ENCODE assay signal across 8 cellular contexts in the genomic region with DNA sequence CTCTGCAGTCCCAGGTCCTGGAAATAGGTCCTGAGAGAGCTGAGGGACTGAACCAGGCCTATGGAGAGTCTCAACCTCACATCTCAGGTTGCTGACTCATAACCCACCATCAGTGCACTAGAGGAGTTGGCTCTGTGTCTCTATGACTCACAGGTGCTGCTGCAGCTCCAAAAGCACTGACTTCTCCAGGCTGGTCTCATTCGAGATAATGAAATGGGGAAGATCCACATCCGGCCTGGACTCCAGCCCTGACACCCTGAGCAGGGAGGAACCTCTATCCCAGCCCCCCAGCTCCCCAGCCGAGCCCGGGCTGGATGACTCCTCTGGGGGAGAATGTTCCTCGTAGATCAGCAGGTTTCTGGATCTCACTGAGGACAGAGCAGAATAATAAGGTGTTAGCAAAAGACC.
DNase-seq lines count a peak whose midpoint lies in the region; ATAC-seq lines count a peak whose summit lies in the region.

No MANE protein-coding gene starts in this region.

- ATAC-seq in GM18907 (IDR thresholded peaks at IDR 0.05; ENCODE audit: unreplicated experiment), result peak; percentile 97
- ATAC-seq in HG03060 (IDR thresholded peaks at IDR 0.05; ENCODE audit: low read depth, unreplicated experiment), result peak; percentile 86

- DNase-seq in AG08396 (ENCODE audit: low spot score) (peak; percentile 91), T1000 (lab: John Stamatoyannopoulos, UW) (peak; percentile 80), inferior parietal cortex (ENCODE audit: extremely low spot score) (peak; percentile 52), D341Med (ENCODE audit: low spot score) (no peak), DMS79 treated with DMSO at 0.1 percent for 48 hours (lab: John Stamatoyannopoulos, UW) (no peak), caudate nucleus (lab: John Stamatoyannopoulos, UW) (no peak)

- H3K27ac ChIP-seq in caudate nucleus (ENCODE audit: low read depth, low read length), result no peak overlapping the region

Comparison
In these comparisons a context has a peak if more than half of its experiments do, and no peak if none do; other contexts are left out.
1. DNase-seq: peak in AG08396 (single experiment), T1000 (single experiment) and inferior parietal cortex (single experiment); none in D341Med (single experiment), DMS79 treated with DMSO at 0.1 percent for 48 hours (single experiment) and caudate nucleus (0 of 61).